13 cellular contexts compared by ENCODE assay signal in the genomic region with DNA sequence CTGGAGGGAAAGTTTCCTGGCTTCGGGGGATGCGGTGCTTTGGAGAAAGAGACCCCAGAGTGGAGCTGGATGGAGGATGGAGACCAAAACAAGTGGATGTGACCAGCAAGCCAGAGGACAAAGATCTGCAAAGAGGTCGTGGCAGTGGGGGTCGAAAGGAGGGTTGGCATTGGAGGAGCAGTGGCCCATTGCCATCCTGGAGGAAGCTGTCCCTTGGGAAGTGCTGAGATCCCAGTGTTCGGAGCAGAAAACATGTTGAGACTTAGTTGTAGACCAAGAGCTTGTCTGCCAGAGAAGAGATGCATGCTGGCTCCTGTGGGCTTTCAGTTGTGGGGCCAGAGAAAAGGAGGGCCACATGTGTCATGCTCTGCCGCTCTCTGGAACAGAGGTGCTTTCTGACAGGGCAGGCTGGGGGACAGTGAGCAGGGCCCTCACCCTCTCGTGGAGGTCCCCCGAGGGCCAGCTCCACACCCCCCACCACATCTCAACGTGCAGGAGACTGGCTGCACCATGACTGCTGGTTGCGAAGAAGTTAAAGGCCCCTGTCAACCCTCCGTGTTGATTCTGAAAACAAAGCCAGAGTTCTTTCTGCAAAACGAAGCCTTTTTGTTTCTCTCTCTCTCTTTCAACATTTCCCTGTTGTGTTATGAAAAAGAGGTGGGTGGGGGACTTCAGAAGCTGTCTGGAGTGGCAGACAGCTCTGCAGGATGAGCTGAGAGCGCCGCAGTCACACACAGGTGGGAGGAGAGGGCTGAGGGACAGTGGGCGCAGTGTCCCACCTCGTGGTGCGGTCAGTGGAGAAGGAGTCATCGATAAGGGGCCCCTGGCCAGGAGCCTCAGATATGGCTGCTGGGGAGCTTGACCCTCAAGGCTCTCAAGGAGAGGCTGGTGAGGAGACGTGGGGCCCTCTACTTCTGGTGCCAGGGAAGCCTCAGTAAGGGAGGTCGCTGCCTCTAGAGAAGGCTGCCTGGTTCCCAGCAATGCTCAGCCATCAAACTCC.
DNase-seq lines count a peak whose midpoint lies in the region; ATAC-seq and TF ChIP-seq lines count a peak whose summit lies in the region.
"Had no signal": no experiment of that assay in that cellular context is flagged by ENCODE, and none has a peak within 500 bp of the region (broad histone marks: within the 10 kb centered on the region; RNA-seq: fewer than 3 reads in every experiment).

No MANE protein-coding gene starts in this region.

- peaks cover 6% of the 10 kb centered on the region for H3K9me3 Mint-ChIP-seq in activated CD8-positive, alpha-beta memory T cell treated with anti-CD3 and anti-CD28 coated beads, Interleukin-2, amount 10 ng/mL, durations not matched to agents 7 days and 5 days (ENCODE audit: low read depth)
- no peaks in the 10 kb centered on the region for H3K9me3 Mint-ChIP-seq in activated CD8-positive, alpha-beta T cell treated with anti-CD3 and anti-CD28 coated beads, Interleukin-2, amount 10 ng/mL, durations not matched to agents 7 days and 5 days (ENCODE audit: insufficient read depth)

- peaks cover 56% of the 10 kb centered on the region for H3K27me3 Mint-ChIP-seq in activated CD8-positive, alpha-beta memory T cell treated with anti-CD3 and anti-CD28 coated beads, Interleukin-2, amount 10 ng/mL, durations not matched to agents 7 days and 5 days
- H3K27me3 Mint-ChIP-seq in activated CD8-positive, alpha-beta T cell treated with anti-CD3 and anti-CD28 coated beads, Interleukin-2, amount 10 ng/mL, durations not matched to agents 7 days and 5 days (ENCODE audit: low read depth) = no peaks in the 10 kb centered on the region

- no peak overlapping the region for H3K27ac ChIP-seq in RWPE1
- H3K27ac ChIP-seq: lower lobe of right lung had no signal

- CTCF ChIA-PET in activated CD8-positive, alpha-beta memory T cell treated with anti-CD3 and anti-CD28 coated beads, Interleukin-2, amount 10 ng/mL, durations not matched to agents 7 days and 5 days (lab: Charles Lee) = no interaction called here
- CTCF ChIA-PET in activated CD8-positive, alpha-beta T cell treated with anti-CD3 and anti-CD28 coated beads, Interleukin-2, amount 10 ng/mL, durations not matched to agents 7 days and 5 days (lab: Charles Lee) = interaction anchor here (0.9 kb wide), 1 partner anchor 18 kb away, joined by 3 read pairs; no protein-coding TSS in a partner anchor
- CTCF ChIA-PET in RWPE1 (lab: Yijun Ruan, JAX) = no interaction called here

- H3K36me3 Mint-ChIP-seq in activated CD8-positive, alpha-beta memory T cell treated with anti-CD3 and anti-CD28 coated beads, Interleukin-2, amount 10 ng/mL, durations not matched to agents 7 days and 5 days = peaks cover 1% of the 10 kb centered on the region
- no peaks in the 10 kb centered on the region for H3K36me3 Mint-ChIP-seq in activated CD8-positive, alpha-beta T cell treated with anti-CD3 and anti-CD28 coated beads, Interleukin-2, amount 10 ng/mL, durations not matched to agents 7 days and 5 days (ENCODE audit: low read depth)

- DNase-seq in activated CD8-positive, alpha-beta memory T cell treated with anti-CD3 and anti-CD28 coated beads for 24 hours = peak; percentile 80
- no peak for DNase-seq in activated CD8-positive, alpha-beta memory T cell treated with anti-CD3 and anti-CD28 coated beads, Interleukin-2, amount 10 ng/mL, durations not matched to agents 7 days and 5 days
- DNase-seq in activated CD8-positive, alpha-beta T cell treated with anti-CD3 and anti-CD28 coated beads, Interleukin-2, amount 10 ng/mL, durations not matched to agents 7 days and 5 days = peak; percentile 17
- peak; percentile 50 for DNase-seq in stimulated activated CD8-positive, alpha-beta memory T cell treated with anti-CD3 and anti-CD28 coated beads, Interleukin-4, amount 100 ng/mL, for 48 hours
- no peak for DNase-seq in NCI-H1048 (lab: John Stamatoyannopoulos, UW)
- no peak for DNase-seq in RWPE1 (ENCODE audit: low spot score)
- DNase-seq: activated CD8-positive, alpha-beta memory T cell treated with anti-CD3 and anti-CD28 coated beads, Interleukin-2, amount 50 U/mL, for 4 hours; IMR-90; lower lobe of right lung; NCI-H2171 treated with DMSO at 0.1 percent for 48 hours had no signal

- H3K4me3 Mint-ChIP-seq in activated CD8-positive, alpha-beta memory T cell treated with anti-CD3 and anti-CD28 coated beads, Interleukin-2, amount 10 ng/mL, durations not matched to agents 7 days and 5 days = no peak overlapping the region
- H3K4me3 Mint-ChIP-seq in activated CD8-positive, alpha-beta T cell treated with anti-CD3 and anti-CD28 coated beads, Interleukin-2, amount 10 ng/mL, durations not matched to agents 7 days and 5 days = no peak overlapping the region

- POLR2A ChIA-PET in activated CD8-positive, alpha-beta T cell treated with anti-CD3 and anti-CD28 coated beads, Interleukin-2, amount 10 ng/mL, durations not matched to agents 7 days and 5 days (lab: Charles Lee) = interaction anchor here (1.0 kb wide), 1 partner anchor 190 kb away, joined by 3 read pairs; no protein-coding TSS in a partner anchor
- POLR2A ChIA-PET in RWPE1 (lab: Yijun Ruan, JAX; ENCODE audit: low non-redundant PET) = interaction anchor here (0.6 to 0.8 kb wide), 2 partner anchors 25 to 43 kb away, joined by 3 to 4 read pairs; no protein-coding TSS in a partner anchor

- TF ChIP-seq CTCF in RWPE1 (conservative IDR thresholded peaks at IDR 0.05; ENCODE audit: low read depth) = no peak

- H3K27ac Mint-ChIP-seq in activated CD8-positive, alpha-beta memory T cell treated with anti-CD3 and anti-CD28 coated beads, Interleukin-2, amount 10 ng/mL, durations not matched to agents 7 days and 5 days = no peak overlapping the region
- H3K27ac Mint-ChIP-seq in activated CD8-positive, alpha-beta T cell treated with anti-CD3 and anti-CD28 coated beads, Interleukin-2, amount 10 ng/mL, durations not matched to agents 7 days and 5 days = no peak overlapping the region

- H3K4me1 Mint-ChIP-seq in activated CD8-positive, alpha-beta memory T cell treated with anti-CD3 and anti-CD28 coated beads, Interleukin-2, amount 10 ng/mL, durations not matched to agents 7 days and 5 days = peaks cover 3% of the 10 kb centered on the region
- H3K4me1 Mint-ChIP-seq in activated CD8-positive, alpha-beta T cell treated with anti-CD3 and anti-CD28 coated beads, Interleukin-2, amount 10 ng/mL, durations not matched to agents 7 days and 5 days (ENCODE audit: low read depth) = peaks cover 3% of the 10 kb centered on the region

- ATAC-seq in activated CD8-positive, alpha-beta memory T cell treated with anti-CD3 and anti-CD28 coated beads, Interleukin-2, amount 10 ng/mL, durations not matched to agents 7 days and 5 days = no peak
- peak; percentile 75 for ATAC-seq in HG02571 (IDR thresholded peaks at IDR 0.05; ENCODE audit: unreplicated experiment)
- no peak for ATAC-seq in activated CD8-positive, alpha-beta T cell treated with anti-CD3 and anti-CD28 coated beads, Interleukin-2, amount 10 ng/mL, durations not matched to agents 7 days and 5 days
- no peak for ATAC-seq in GM19397 (IDR thresholded peaks at IDR 0.05; ENCODE audit: unreplicated experiment)
- ATAC-seq: sciatic nerve had no signal

Comparison
In these comparisons a context has a peak if more than half of its experiments do, and no peak if none do; other contexts are left out.
1. DNase-seq: peak in activated CD8-positive, alpha-beta memory T cell treated with anti-CD3 and anti-CD28 coated beads for 24 hours (single experiment), activated CD8-positive, alpha-beta T cell treated with anti-CD3 and anti-CD28 coated beads, Interleukin-2, amount 10 ng/mL, durations not matched to agents 7 days and 5 days (single experiment) and stimulated activated CD8-positive, alpha-beta memory T cell treated with anti-CD3 and anti-CD28 coated beads, Interleukin-4, amount 100 ng/mL, for 48 hours (single experiment); none in activated CD8-positive, alpha-beta memory T cell treated with anti-CD3 and anti-CD28 coated beads, Interleukin-2, amount 10 ng/mL, durations not matched to agents 7 days and 5 days (single experiment), NCI-H1048 (single experiment) and RWPE1 (single experiment).